ENCODE assay signal across 15 cellular contexts in the genomic region with DNA sequence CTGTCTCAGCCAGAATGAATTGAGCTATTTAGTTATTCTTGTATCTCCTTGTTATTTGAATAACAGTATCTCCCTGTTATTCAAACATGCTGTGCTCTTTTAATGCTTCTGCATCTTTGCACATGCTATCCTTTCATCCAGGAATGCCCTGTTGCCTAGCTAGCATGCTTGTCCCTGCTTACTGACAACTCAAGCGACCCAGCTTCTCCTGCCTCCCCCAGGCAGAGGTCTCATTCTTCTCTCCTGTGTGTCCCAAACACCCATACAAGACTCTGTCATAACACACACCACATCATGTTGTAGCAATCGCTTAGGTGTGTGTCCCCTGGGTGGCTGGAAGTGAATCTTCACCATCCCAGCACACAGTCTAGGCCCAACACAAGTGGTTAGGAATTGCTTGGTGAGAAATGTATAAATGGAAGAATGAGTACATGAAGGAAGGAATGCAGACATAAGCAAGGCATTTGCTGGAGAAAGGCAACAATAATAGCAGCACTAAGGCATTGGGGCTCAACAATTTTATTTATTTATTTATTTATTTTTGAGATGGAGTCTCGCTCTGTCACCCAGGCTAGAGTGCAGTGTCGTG.
A peak's percentile ranks its signal among the peaks of the same experiment; 100 is the strongest.
DNase-seq lines count a peak whose midpoint lies in the region; ATAC-seq and TF ChIP-seq lines count a peak whose summit lies in the region.
"Had no signal": no experiment of that assay in that cellular context is flagged by ENCODE, and none has a peak within 500 bp of the region (broad histone marks: within the 10 kb centered on the region; RNA-seq: fewer than 3 reads in every experiment).

No MANE protein-coding gene starts in this region.

- H3K23ac ChIP-seq in H9 (ENCODE audit: insufficient read length, low read depth, low read length) (no peak overlapping the region), mesenchymal stem cell (ENCODE audit: low read length in 2 of 2) (no peak overlapping the region)

- TF ChIP-seq CTCF in H9 (conservative IDR thresholded peaks at IDR 0.05) (no peak), coronary artery (IDR thresholded peaks at IDR 0.05) (no peak), MM.1S (IDR thresholded peaks at IDR 0.05; ENCODE audit: low read length) (no peak)

- H3K9ac ChIP-seq in H9 (ENCODE audit: extremely low read depth, insufficient read length, low read length), result no peak overlapping the region
- H3K9ac ChIP-seq in mesenchymal stem cell (ENCODE audit: low read length), result no peak overlapping the region
- H3K9ac ChIP-seq in MM.1S (ENCODE audit: low read length), result no peak overlapping the region

- H3K79me1 ChIP-seq in H9 (ENCODE audit: insufficient read depth, low read depth, low read length, poor library complexity, severe bottlenecking) (no peaks in the 10 kb centered on the region), mesenchymal stem cell (replicated peaks; ENCODE audit: low read length, poor library complexity, severe bottlenecking) (no peaks in the 10 kb centered on the region)

- no peak for ATAC-seq in GM18868 (IDR thresholded peaks at IDR 0.05; ENCODE audit: unreplicated experiment)

- H3T11ph ChIP-seq in H9 (ENCODE audit: low read length), result no peak overlapping the region

- H2AK5ac ChIP-seq in H9 (ENCODE audit: insufficient read length, low read length), result no peak overlapping the region
- H2AK5ac ChIP-seq in mesenchymal stem cell (ENCODE audit: low read length, severe bottlenecking), result peak overlapping the region; percentile 38

- no peaks in the 10 kb centered on the region for H3K36me3 Mint-ChIP-seq in H9 (ENCODE audit: insufficient read depth in 1 of 3, low read depth in 3 of 3)
- H3K36me3 Mint-ChIP-seq: CD14-positive monocyte; CD4-positive, alpha-beta memory T cell had no signal

- no peak overlapping the region for H3K4me3 ChIP-seq in coronary artery
- no peak overlapping the region for H3K4me3 ChIP-seq in mesenchymal stem cell (ENCODE audit: insufficient read depth in 1 of 2, low read depth in 1 of 2, low read length in 2 of 2)
- H3K4me3 ChIP-seq in MM.1S (ENCODE audit: low read length), result no peak overlapping the region
- H3K4me3 ChIP-seq: HAP-1 had no signal

- no peak overlapping the region for H2BK20ac ChIP-seq in H9 (ENCODE audit: low read depth, low read length, poor library complexity, severe bottlenecking)

- H3K4me1 ChIP-seq in H9 (ENCODE audit: insufficient read depth, low read length) (0 out of 2 replicates have a peak, but pooled peaks cover 3% of the 10 kb centered on the region), mesenchymal stem cell (ENCODE audit: control insufficient read depth, insufficient read depth, low read depth, low read length) (peaks cover 27% of the 10 kb centered on the region), MM.1S (ENCODE audit: low read length) (no peaks in the 10 kb centered on the region)

- no peak overlapping the region for H4K91ac ChIP-seq in H9 (ENCODE audit: insufficient read length, low read depth, low read length)
- no peak overlapping the region for H4K91ac ChIP-seq in mesenchymal stem cell (ENCODE audit: low read length)

- H3K4me2 ChIP-seq in H9 (ENCODE audit: insufficient read depth, insufficient read length, low read length) (no peak overlapping the region), mesenchymal stem cell (ENCODE audit: low read length, poor library complexity, severe bottlenecking) (no peak overlapping the region), MM.1S (ENCODE audit: low read depth, low read length) (no peak overlapping the region)

- H2BK15ac ChIP-seq in H9 (ENCODE audit: low read depth, low read length) (no peak overlapping the region), mesenchymal stem cell (ENCODE audit: low read depth, poor library complexity, severe bottlenecking) (no peak overlapping the region)

- no CpG with 5 or more reads among the region's 4 CpGs for WGBS in H9 (ENCODE audit: extremely low coverage, insufficient read length, low lambda C conversion rate)
- WGBS in mesenchymal stem cell, result 87% methylated on average over 4 of the region's 4 CpGs

- H2BK120ac ChIP-seq in H9 (ENCODE audit: low read depth, low read length, poor library complexity, severe bottlenecking), result no peak overlapping the region
- H2BK120ac ChIP-seq in mesenchymal stem cell (ENCODE audit: low read depth, low read length), result no peak overlapping the region

- no peaks in the 10 kb centered on the region for H3K36me3 ChIP-seq in mesenchymal stem cell (ENCODE audit: control insufficient read depth in 1 of 2, insufficient read depth in 2 of 2, low read depth in 1 of 2, low read length in 2 of 2)
- no peaks in the 10 kb centered on the region for H3K36me3 ChIP-seq in MM.1S (replicated peaks; ENCODE audit: insufficient read depth, low read length)
- H3K36me3 ChIP-seq: BE2C, HAP-1 had no signal

- peaks cover 0 to 2% of the 10 kb centered on the region in 2 experiments; a peak in 2 of 5 replicates for H3K9me3 Mint-ChIP-seq in H9

- no peak overlapping the region for H3K56ac ChIP-seq in H9 (ENCODE audit: insufficient read length, low read depth, low read length)

- no peaks in the 10 kb centered on the region for H3K23me2 ChIP-seq in H9 (ENCODE audit: insufficient read length, low read depth, low read length, poor library complexity, severe bottlenecking)

- no peak overlapping the region for H3K14ac ChIP-seq in H9 (ENCODE audit: insufficient read depth, low read length)
- H3K14ac ChIP-seq in mesenchymal stem cell (ENCODE audit: low read length in 2 of 2), result no peak overlapping the region

- no peaks in the 10 kb centered on the region for H3K9me2 ChIP-seq in MM.1S (replicated peaks; ENCODE audit: insufficient read depth, low read length)

- H3K9me3 ChIP-seq in H9 (ENCODE audit: control insufficient read depth, low read depth, low read length) (no peaks in the 10 kb centered on the region), mesenchymal stem cell (ENCODE audit: control insufficient read depth, low read length) (peaks cover 10% of the 10 kb centered on the region), MM.1S (replicated peaks; ENCODE audit: insufficient read depth, low read length) (no peaks in the 10 kb centered on the region)
- H3K9me3 ChIP-seq: BE2C, HAP-1 had no signal

- H3K4ac ChIP-seq in H9 (ENCODE audit: low read depth, low read length), result no peak overlapping the region
- no peak overlapping the region for H3K4ac ChIP-seq in mesenchymal stem cell (ENCODE audit: low read depth in 1 of 2, low read length in 2 of 2)

- no peak overlapping the region for H3K4me3 Mint-ChIP-seq in H9
- H3K4me3 Mint-ChIP-seq: CD14-positive monocyte; CD4-positive, alpha-beta memory T cell had no signal

- no peaks in the 10 kb centered on the region for H3F3A ChIP-seq in MM.1S (ENCODE audit: insufficient read depth, low read length)

- H4K5ac ChIP-seq in H9 (ENCODE audit: insufficient read length, low read depth, low read length), result no peak overlapping the region

- H3K18ac ChIP-seq in H9 (ENCODE audit: insufficient read length, low read depth, low read length) (no peak overlapping the region), mesenchymal stem cell (ENCODE audit: low read depth in 1 of 2, low read length in 2 of 2) (no peak overlapping the region)

- H2AFZ ChIP-seq in H9 (ENCODE audit: low read length) (no peak overlapping the region), mesenchymal stem cell (ENCODE audit: low read depth, low read length) (no peak overlapping the region), MM.1S (ENCODE audit: low read length) (no peak overlapping the region)

- H3K27me3 ChIP-seq in H9 (ENCODE audit: insufficient read depth, low read length) (no peaks in the 10 kb centered on the region), mesenchymal stem cell (ENCODE audit: control insufficient read depth in 1 of 2, insufficient read depth in 1 of 2, low read length in 2 of 2) (peaks cover 3 to 69% of the 10 kb centered on the region in 2 experiments), MM.1S (replicated peaks; ENCODE audit: insufficient read depth, low read length) (no peaks in the 10 kb centered on the region)
- H3K27me3 ChIP-seq: BE2C had no signal

- no peak overlapping the region for H3K27ac ChIP-seq in H9 (ENCODE audit: insufficient read length, low read depth, low read length)
- no peak overlapping the region for H3K27ac ChIP-seq in coronary artery
- H3K27ac ChIP-seq in mesenchymal stem cell (ENCODE audit: low read length, poor library complexity, severe bottlenecking), result peak overlapping the region; percentile 97
- no peak overlapping the region for H3K27ac ChIP-seq in MM.1S (ENCODE audit: low read length)

- DNase-seq in H9 (peak; percentile 10), coronary artery (ENCODE audit: low spot score) (peak; percentile 8), mesenchymal stem cell (no peak), MM.1S (no peak), NCI-H2081 (lab: John Stamatoyannopoulos, UW) (no peak)
- DNase-seq in activated CD8-positive, alpha-beta memory T cell treated with anti-CD3 and anti-CD28 coated beads, Interleukin-2, amount 50 U/mL, for 4 hours, result no peak
- DNase-seq: ACHN; BE2C; CD4-positive, alpha-beta memory T cell; DMS153; DMS79; GDM1 had no signal

- H4K8ac ChIP-seq in H9 (replicated peaks; ENCODE audit: insufficient read length, low read depth, low read length), result no peak overlapping the region
- H4K8ac ChIP-seq in mesenchymal stem cell (ENCODE audit: low read length), result no peak overlapping the region

- H2BK5ac ChIP-seq in H9 (ENCODE audit: insufficient read length, low read length) (no peak overlapping the region), mesenchymal stem cell (ENCODE audit: low read depth, low read length, poor library complexity, severe bottlenecking) (no peak overlapping the region)

- no peak overlapping the region for H3K27ac Mint-ChIP-seq in H9
- H3K27ac Mint-ChIP-seq: CD14-positive monocyte; CD4-positive, alpha-beta memory T cell had no signal

- peaks cover 3% of the 10 kb centered on the region; the same call in 1 of the 2 replicates for H3K27me3 Mint-ChIP-seq in H9 (ENCODE audit: low read depth)

- H4K20me1 ChIP-seq in H9 (ENCODE audit: control insufficient read depth, insufficient read depth, insufficient read length) (no peaks in the 10 kb centered on the region), MM.1S (ENCODE audit: insufficient read depth, low read length) (no peaks in the 10 kb centered on the region)

- H2BK12ac ChIP-seq in H9 (ENCODE audit: insufficient read length, low read depth, low read length) (no peak overlapping the region), mesenchymal stem cell (ENCODE audit: low read length in 2 of 2) (no peak overlapping the region)

- peaks cover 18 to 21% of the 10 kb centered on the region in 2 experiments for H3K4me1 Mint-ChIP-seq in H9
- H3K4me1 Mint-ChIP-seq: CD14-positive monocyte; CD4-positive, alpha-beta memory T cell had no signal

- H3K79me2 ChIP-seq in H9 (ENCODE audit: insufficient read depth, low read length), result no peaks in the 10 kb centered on the region
- H3K79me2 ChIP-seq in MM.1S (ENCODE audit: low read length), result no peaks in the 10 kb centered on the region

Comparison
In these comparisons a context has a peak if more than half of its experiments do, and no peak if none do; other contexts are left out.
1. DNase-seq: peak in H9 (single experiment) and coronary artery (single experiment); none in mesenchymal stem cell (single experiment), activated CD8-positive, alpha-beta memory T cell treated with anti-CD3 and anti-CD28 coated beads, Interleukin-2, amount 50 U/mL, for 4 hours (single experiment), MM.1S (single experiment) and NCI-H2081 (0 of 2).